In the genomic region with DNA sequence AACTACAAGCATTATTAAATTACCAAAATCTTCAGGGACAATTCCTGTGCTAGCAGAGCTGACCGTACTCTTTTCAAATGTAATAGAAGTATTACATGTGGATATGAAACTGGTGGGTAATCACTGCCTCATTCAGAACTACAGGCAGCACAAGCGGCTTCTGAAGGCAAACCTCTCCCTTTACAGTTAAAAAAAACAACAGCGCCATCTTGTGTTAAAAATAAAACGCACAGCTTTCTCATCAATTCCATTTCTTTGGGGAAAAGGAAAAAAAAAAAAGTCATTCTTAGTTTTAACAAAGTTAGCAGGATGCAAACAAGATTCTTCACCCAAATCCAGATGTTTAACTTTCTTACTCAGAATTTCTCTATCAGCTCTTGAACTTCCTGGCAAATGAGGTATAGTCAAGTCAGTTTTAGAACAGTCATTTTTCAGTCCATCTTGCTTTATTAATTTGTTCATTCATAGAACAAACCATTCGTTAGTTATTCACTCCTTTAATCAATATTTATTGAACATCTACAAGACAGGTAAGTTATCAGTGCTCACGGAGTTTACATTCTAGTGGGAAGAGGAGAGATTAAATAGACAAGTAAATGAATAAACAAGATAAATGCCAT, we compare ENCODE assay signal across 8 cellular contexts.
DNase-seq lines count a peak whose midpoint lies in the region; ATAC-seq and TF ChIP-seq lines count a peak whose summit lies in the region.

No MANE protein-coding gene starts in this region.

- H3K36me3 Mint-ChIP-seq in naive B cell, result no peaks in the 10 kb centered on the region

- no peaks in the 10 kb centered on the region for H3K9me3 ChIP-seq in OCI-LY7 (ENCODE audit: low read length)

- H3K4me1 ChIP-seq in OCI-LY7 (ENCODE audit: insufficient read depth, low read length, poor library complexity, severe bottlenecking), result no peaks in the 10 kb centered on the region

- no peak overlapping the region for H2AFZ ChIP-seq in OCI-LY7 (ENCODE audit: low read length)

- CTCF ChIA-PET in OCI-LY7 (lab: Charles Lee; ENCODE audit: unreplicated experiment), result no interaction called here

- DNase-seq in EL (peak; percentile 45), HuH-7.5 (ENCODE audit: low spot score) (peak; percentile 8), OCI-LY7 (ENCODE audit: low spot score) (peak; percentile 62), epidermal melanocyte (ENCODE audit: insufficient read length, low spot score) (peak; percentile 25), naive B cell (peak; percentile 4)

- POLR2A ChIA-PET in OCI-LY7 (lab: Charles Lee), result no interaction called here

- no peaks in the 10 kb centered on the region for H3K79me2 ChIP-seq in OCI-LY7 (ENCODE audit: insufficient read depth, low read depth, low read length)

- intact Hi-C loops in OCI-LY7 (cut with micrococcal nuclease; ENCODE audit: unreplicated experiment), result loop anchor here (2.0 to 10.0 kb wide), 2 partner anchors 571 to 793 kb away; no protein-coding TSS in a partner anchor

- no peak overlapping the region for H3K4me2 ChIP-seq in OCI-LY7 (ENCODE audit: low read length)

- H4K20me1 ChIP-seq in OCI-LY7 (ENCODE audit: insufficient read depth, low read length), result no peaks in the 10 kb centered on the region

- no peaks in the 10 kb centered on the region for H3K36me3 ChIP-seq in OCI-LY7 (ENCODE audit: insufficient read depth, low read length)

- no peak overlapping the region for H3K4me3 Mint-ChIP-seq in naive B cell

- no TSS peak for BruUV-seq in OCI-LY7 (replicated peaks; lab: Mats Ljungman, UMichigan)

- peak overlapping the region in 1 of 6 donors; percentile 34 for H3K27ac Mint-ChIP-seq in naive B cell

- no peaks in the 10 kb centered on the region for H3K9me2 ChIP-seq in OCI-LY7 (ENCODE audit: insufficient read depth, low read length)

- no peaks in the 10 kb centered on the region for H3K4me1 Mint-ChIP-seq in naive B cell

- peaks cover 0 to 1% (median 0%) of the 10 kb centered on the region in 7 donors for H3K9me3 Mint-ChIP-seq in naive B cell

- H3K27ac ChIP-seq in OCI-LY7 (ENCODE audit: low read depth, low read length, poor library complexity, severe bottlenecking), result no peak overlapping the region

- H3K27me3 Mint-ChIP-seq in naive B cell, result peaks cover 15 to 40% (median 16%) of the 10 kb centered on the region in 3 donors

- TF ChIP-seq CTCF in OCI-LY7 (conservative IDR thresholded peaks at IDR 0.05; ENCODE audit: low read length), result peak; percentile 89

- ATAC-seq in GM19455 (IDR thresholded peaks at IDR 0.05; ENCODE audit: unreplicated experiment), result peak; percentile 65
- no peak for ATAC-seq in naive B cell (ENCODE audit: low read depth in 2 of 2)
- ATAC-seq in HG03139 (IDR thresholded peaks at IDR 0.05; ENCODE audit: unreplicated experiment), result no peak
- no peak for ATAC-seq in HG02840 (IDR thresholded peaks at IDR 0.05; ENCODE audit: low FRiP score, unreplicated experiment)

- no peak overlapping the region for H3K4me3 ChIP-seq in OCI-LY7 (ENCODE audit: low read depth, low read length, poor library complexity, severe bottlenecking)

Comparison
In these comparisons a context has a peak if more than half of its experiments do, and no peak if none do; other contexts are left out.
1. DNase-seq: peak in every context shown above with its lines; median percentile 62 in OCI-LY7; 45 in EL; 25 in epidermal melanocyte; 8 in HuH-7.5; 4 in naive B cell.